In genomic region chr12:113929312-113929989, GRCh38 we compare ENCODE assay signal across 19 cellular contexts. TPM values are rescaled to one million over a fixed set of nuclear protein-coding genes. Genes with fewer than 3 reads are reported as not detected.
DNase-seq lines count a peak whose midpoint lies in the region; ATAC-seq and TF ChIP-seq lines count a peak whose summit lies in the region.
"Had no signal": no experiment of that assay in that cellular context is flagged by ENCODE, and none has a peak within 500 bp of the region (broad histone marks: within the 10 kb centered on the region; RNA-seq: fewer than 3 reads in every experiment).

No MANE protein-coding gene starts in this region.

- no peak overlapping the region for H3K4me3 Mint-ChIP-seq in activated T-cell treated with anti-CD3 and anti-CD28 coated beads, Interleukin-2, amount 50 U/mL, for 72 hours
- no peak overlapping the region for H3K4me3 Mint-ChIP-seq in nephron progenitor cell
- H3K4me3 Mint-ChIP-seq: activated T-cell treated with anti-CD3 and anti-CD28 coated beads, Interleukin-2, amount 50 U/mL, for 4 hours; immature natural killer cell had no signal

- H3K9me2 ChIP-seq in MM.1S (replicated peaks; ENCODE audit: insufficient read depth, low read length) = no peaks in the 10 kb centered on the region

- H3K4me3 ChIP-seq in DND-41 (ENCODE audit: low read depth in 1 of 2, low read length in 2 of 2) = no peak overlapping the region
- no peak overlapping the region for H3K4me3 ChIP-seq in brain microvascular endothelial cell (ENCODE audit: low read depth, low read length)
- H3K4me3 ChIP-seq in MM.1S (ENCODE audit: low read length) = no peak overlapping the region
- H3K4me3 ChIP-seq: breast epithelium, heart right ventricle had no signal

- TF ChIP-seq CTCF in DND-41 (IDR thresholded peaks at IDR 0.05; ENCODE audit: borderline replicate concordance, extremely low read depth, low read length, poor library complexity, severe bottlenecking) (no peak), nephron progenitor cell (IDR thresholded peaks at IDR 0.05) (no peak), brain microvascular endothelial cell (IDR thresholded peaks at IDR 0.05; ENCODE audit: low read depth, low read length, missing control alignments) (no peak), MM.1S (IDR thresholded peaks at IDR 0.05; ENCODE audit: low read length) (no peak)

- no peaks in the 10 kb centered on the region for H3K27me3 ChIP-seq in DND-41 (ENCODE audit: insufficient read depth, low read length, poor library complexity)
- no peaks in the 10 kb centered on the region for H3K27me3 ChIP-seq in brain microvascular endothelial cell (replicated peaks)
- H3K27me3 ChIP-seq in MM.1S (replicated peaks; ENCODE audit: insufficient read depth, low read length) = no peaks in the 10 kb centered on the region
- H3K27me3 ChIP-seq: BE2C, breast epithelium, heart right ventricle had no signal

- H4K20me1 ChIP-seq in DND-41 (ENCODE audit: insufficient read depth, low read length) (peaks cover 5% of the 10 kb centered on the region; the same call in 1 of the 2 replicates), MM.1S (ENCODE audit: insufficient read depth, low read length) (no peaks in the 10 kb centered on the region)

- in situ Hi-C loops in brain microvascular endothelial cell (cut with HindIII; ENCODE audit: low pct_ligation_motif_present, low sequenced_read_pairs) = no loop called here

- no peak overlapping the region for H3K4me2 ChIP-seq in DND-41 (ENCODE audit: insufficient read depth, low read length)
- H3K4me2 ChIP-seq in MM.1S (ENCODE audit: low read depth, low read length) = no peak overlapping the region

- no peaks in the 10 kb centered on the region for H3K4me1 ChIP-seq in DND-41 (ENCODE audit: insufficient read depth, low read length)
- H3K4me1 ChIP-seq in MM.1S (ENCODE audit: low read length) = no peaks in the 10 kb centered on the region
- H3K4me1 ChIP-seq: BE2C, breast epithelium had no signal

- peaks cover 14 to 30% of the 10 kb centered on the region in 2 donors for H3K36me3 Mint-ChIP-seq in activated T-cell treated with anti-CD3 and anti-CD28 coated beads, Interleukin-2, amount 50 U/mL, for 72 hours (ENCODE audit: insufficient read depth in 2 of 2)
- peaks cover 49% of the 10 kb centered on the region for H3K36me3 Mint-ChIP-seq in nephron progenitor cell (ENCODE audit: low read depth)

- H3F3A ChIP-seq in MM.1S (ENCODE audit: insufficient read depth, low read length) = no peaks in the 10 kb centered on the region

- H3K9me3 Mint-ChIP-seq in activated T-cell treated with anti-CD3 and anti-CD28 coated beads, Interleukin-2, amount 50 U/mL, for 72 hours = no peaks in the 10 kb centered on the region
- H3K9me3 Mint-ChIP-seq in nephron progenitor cell = no peaks in the 10 kb centered on the region
- H3K9me3 Mint-ChIP-seq: activated T-cell treated with anti-CD3 and anti-CD28 coated beads, Interleukin-2, amount 50 U/mL, for 4 hours; immature natural killer cell had no signal

- H3K9me3 ChIP-seq in DND-41 (ENCODE audit: insufficient read depth, low read length, severe bottlenecking) = no peaks in the 10 kb centered on the region
- H3K9me3 ChIP-seq in MM.1S (replicated peaks; ENCODE audit: insufficient read depth, low read length) = no peaks in the 10 kb centered on the region
- H3K9me3 ChIP-seq: BE2C, breast epithelium, heart right ventricle had no signal

- ATAC-seq in DND-41 (ENCODE audit: insufficient read depth, low read depth) = peak; percentile 67
- peak; percentile 51 to 73 for ATAC-seq in activated T-cell treated with anti-CD3 and anti-CD28 coated beads, Interleukin-2, amount 50 U/mL, for 72 hours (replicated peaks in 1 of 2)
- no peak for ATAC-seq in HG02610 (IDR thresholded peaks at IDR 0.05; ENCODE audit: unreplicated experiment)
- ATAC-seq: heart right ventricle had no signal

- no peak overlapping the region for H3K9ac ChIP-seq in DND-41 (ENCODE audit: low read depth, low read length)
- no peak overlapping the region for H3K9ac ChIP-seq in MM.1S (ENCODE audit: low read length)

- H3K27ac ChIP-seq in DND-41 (ENCODE audit: low read length) (no peak overlapping the region), brain microvascular endothelial cell (no peak overlapping the region), MM.1S (ENCODE audit: low read length) (no peak overlapping the region)
- H3K27ac ChIP-seq: breast epithelium, epithelial cell of prostate, heart right ventricle had no signal

- H2AFZ ChIP-seq in DND-41 (ENCODE audit: low read depth, low read length) = no peak overlapping the region
- H2AFZ ChIP-seq in MM.1S (ENCODE audit: low read length) = no peak overlapping the region

- DNase-seq in activated CD4-positive, alpha-beta T cell treated with anti-CD3 and anti-CD28 coated beads for 48 hours = peak; percentile 12
- DNase-seq in activated CD4-positive, alpha-beta T cell treated with anti-CD3 and anti-CD28 coated beads, Interleukin-2, amount 50 U/mL, for 4 hours = no peak
- DNase-seq in DND-41 (peak; percentile 19), nephron progenitor cell (no peak), brain microvascular endothelial cell (no peak), MM.1S (no peak)
- peak; percentile 8 to 15 for DNase-seq in activated T-cell treated with anti-CD3 and anti-CD28 coated beads, Interleukin-2, amount 50 U/mL, for 72 hours
- DNase-seq: activated T-cell treated with anti-CD3 and anti-CD28 coated beads, Interleukin-2, amount 50 U/mL, for 4 hours; BE2C; Calu3; dermis blood vessel endothelial cell; heart right ventricle; immature natural killer cell; NCI-H1417 treated with DMSO at 0.1 percent for 48 hours; NCI-H524 treated with DMSO at 0.1 percent for 48 hours had no signal

- H3K36me3 ChIP-seq in DND-41 (ENCODE audit: insufficient read depth, low read length) (peaks cover 47% of the 10 kb centered on the region), brain microvascular endothelial cell (replicated peaks) (peaks cover 8% of the 10 kb centered on the region), MM.1S (replicated peaks; ENCODE audit: insufficient read depth, low read length) (no peaks in the 10 kb centered on the region)
- H3K36me3 ChIP-seq: breast epithelium had no signal

- no peaks in the 10 kb centered on the region for H3K79me2 ChIP-seq in DND-41 (ENCODE audit: insufficient read depth, low read length)
- H3K79me2 ChIP-seq in MM.1S (ENCODE audit: low read length) = no peaks in the 10 kb centered on the region

- H3K27me3 Mint-ChIP-seq in activated T-cell treated with anti-CD3 and anti-CD28 coated beads, Interleukin-2, amount 50 U/mL, for 72 hours (ENCODE audit: low read depth) = no peaks in the 10 kb centered on the region
- H3K27me3 Mint-ChIP-seq in nephron progenitor cell (ENCODE audit: low read depth, poor library complexity) = peaks cover 4% of the 10 kb centered on the region
- H3K27me3 Mint-ChIP-seq: progenitor cell of endocrine pancreas had no signal

- peaks cover 14% of the 10 kb centered on the region for H3K4me1 Mint-ChIP-seq in activated T-cell treated with anti-CD3 and anti-CD28 coated beads, Interleukin-2, amount 50 U/mL, for 72 hours (ENCODE audit: low read depth)
- H3K4me1 Mint-ChIP-seq in nephron progenitor cell = peaks cover 53% of the 10 kb centered on the region

- H3K27ac Mint-ChIP-seq in activated T-cell treated with anti-CD3 and anti-CD28 coated beads, Interleukin-2, amount 50 U/mL, for 72 hours = no peak overlapping the region
- peak overlapping the region; percentile 0 for H3K27ac Mint-ChIP-seq in nephron progenitor cell
- H3K27ac Mint-ChIP-seq: progenitor cell of endocrine pancreas had no signal

RNA-seq across cellular contexts. Expression of gene RBM19, which starts 36.7 kb away (rescaled TPM):
- 10 to 100 TPM; 76.2 to 84.8 TPM for total RNA-seq in activated T-cell treated with anti-CD3 and anti-CD28 coated beads, Interleukin-2, amount 50 U/mL, for 72 hours

Comparison
In these comparisons a context has a peak if more than half of its experiments do, and no peak if none do; other contexts are left out.
1. DNase-seq: peak in activated CD4-positive, alpha-beta T cell treated with anti-CD3 and anti-CD28 coated beads for 48 hours (single experiment), DND-41 (single experiment) and activated T-cell treated with anti-CD3 and anti-CD28 coated beads, Interleukin-2, amount 50 U/mL, for 72 hours (2 of 2); none in activated CD4-positive, alpha-beta T cell treated with anti-CD3 and anti-CD28 coated beads, Interleukin-2, amount 50 U/mL, for 4 hours (0 of 2), nephron progenitor cell (single experiment), brain microvascular endothelial cell (single experiment) and MM.1S (single experiment).